In the genomic region with DNA sequence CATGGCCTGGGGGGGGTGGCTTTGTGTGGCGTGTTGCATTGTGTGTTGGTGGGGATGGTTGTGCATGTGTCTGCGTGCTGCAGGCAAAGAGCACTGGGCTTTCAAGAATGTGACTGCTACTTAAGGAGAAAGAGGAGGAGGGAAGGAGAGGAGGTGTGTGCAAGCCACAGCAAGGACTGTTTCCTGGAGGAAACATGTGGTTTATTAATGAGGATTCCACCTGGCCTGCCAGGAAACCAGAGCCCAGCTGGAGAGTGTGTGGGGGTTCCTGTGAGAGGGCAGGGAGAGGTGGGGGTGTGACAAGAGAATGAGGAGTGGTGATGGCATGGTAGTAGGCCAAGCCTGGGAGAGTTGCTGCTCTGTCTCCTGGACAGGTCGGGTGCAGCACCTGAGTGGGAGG, we compare ENCODE assay signal across 15 cellular contexts.
DNase-seq lines count a peak whose midpoint lies in the region; ATAC-seq and TF ChIP-seq lines count a peak whose summit lies in the region.
"Had no signal": no experiment of that assay in that cellular context is flagged by ENCODE, and none has a peak within 500 bp of the region (broad histone marks: within the 10 kb centered on the region; RNA-seq: fewer than 3 reads in every experiment).

No MANE protein-coding gene starts in this region.

- no peak overlapping the region for H3K4me3 ChIP-seq in left lung

- intact Hi-C loops in left lung (cut with DNase I): no loop called here

- H3K9me3 ChIP-seq in left lung: no peaks in the 10 kb centered on the region

- TF ChIP-seq CTCF in left lung (IDR thresholded peaks at IDR 0.05): no peak

- ATAC-seq in left lung: no peak
- ATAC-seq: activated T-cell treated with anti-CD3 and anti-CD28 coated beads, Interleukin-2, amount 50 U/mL, for 4 hours had no signal

- no peak overlapping the region for H3K27ac ChIP-seq in left lung

- no peaks in the 10 kb centered on the region for H3K36me3 ChIP-seq in left lung

- peaks cover 0 to 14% of the 10 kb centered on the region in 2 donors for H3K4me1 ChIP-seq in left lung

- DNase-seq in A172 (ENCODE audit: low spot score): peak; percentile 38
- DNase-seq in HT1080 (ENCODE audit: low read depth): peak; percentile 74
- DNase-seq in dermis microvascular lymphatic vessel endothelial cell (ENCODE audit: low read depth in 2 of 2): peak; percentile 70 to 81
- peak; percentile 75 to 83 for DNase-seq in lung microvascular endothelial cell (ENCODE audit: low read depth in 2 of 2)
- no peak for DNase-seq in activated CD4-positive, alpha-beta T cell treated with anti-CD3 and anti-CD28 coated beads, Interleukin-2, amount 50 U/mL, for 1 hour
- no peak for DNase-seq in left lung
- DNase-seq in HUDEP-2 (lab: John Stamatoyannopoulos, UW; ENCODE audit: unreplicated experiment in 76 of 76): no peak
- no peak for DNase-seq in HT-29 (ENCODE audit: low spot score)
- DNase-seq: activated CD4-positive, CD25-positive, alpha-beta regulatory T cell treated with anti-CD3 and anti-CD28 coated beads, Interleukin-2, amount 50 U/mL, for 72 hours; activated T-cell treated with anti-CD3 and anti-CD28 coated beads, Interleukin-2, amount 50 U/mL, for 4 hours; DND-41; effector memory CD4-positive, alpha-beta T cell; mesendoderm; NCI-H2107; stimulated activated CD4-positive, alpha-beta T cell treated with anti-CD3 and anti-CD28 coated beads, Interleukin-12 subunit alpha, Interleukin-12 subunit beta, amount 100 ng/mL, for 4 hours had no signal

- no peaks in the 10 kb centered on the region for H3K27me3 ChIP-seq in left lung

Comparison
In these comparisons a context has a peak if more than half of its experiments do, and no peak if none do; other contexts are left out.
1. DNase-seq: peak in A172 (single experiment), HT1080 (single experiment), dermis microvascular lymphatic vessel endothelial cell (2 of 2) and lung microvascular endothelial cell (2 of 2); none in activated CD4-positive, alpha-beta T cell treated with anti-CD3 and anti-CD28 coated beads, Interleukin-2, amount 50 U/mL, for 1 hour (single experiment), left lung (0 of 2), HUDEP-2 (0 of 76) and HT-29 (single experiment).